9 cellular contexts compared by ENCODE assay signal in the genomic region with DNA sequence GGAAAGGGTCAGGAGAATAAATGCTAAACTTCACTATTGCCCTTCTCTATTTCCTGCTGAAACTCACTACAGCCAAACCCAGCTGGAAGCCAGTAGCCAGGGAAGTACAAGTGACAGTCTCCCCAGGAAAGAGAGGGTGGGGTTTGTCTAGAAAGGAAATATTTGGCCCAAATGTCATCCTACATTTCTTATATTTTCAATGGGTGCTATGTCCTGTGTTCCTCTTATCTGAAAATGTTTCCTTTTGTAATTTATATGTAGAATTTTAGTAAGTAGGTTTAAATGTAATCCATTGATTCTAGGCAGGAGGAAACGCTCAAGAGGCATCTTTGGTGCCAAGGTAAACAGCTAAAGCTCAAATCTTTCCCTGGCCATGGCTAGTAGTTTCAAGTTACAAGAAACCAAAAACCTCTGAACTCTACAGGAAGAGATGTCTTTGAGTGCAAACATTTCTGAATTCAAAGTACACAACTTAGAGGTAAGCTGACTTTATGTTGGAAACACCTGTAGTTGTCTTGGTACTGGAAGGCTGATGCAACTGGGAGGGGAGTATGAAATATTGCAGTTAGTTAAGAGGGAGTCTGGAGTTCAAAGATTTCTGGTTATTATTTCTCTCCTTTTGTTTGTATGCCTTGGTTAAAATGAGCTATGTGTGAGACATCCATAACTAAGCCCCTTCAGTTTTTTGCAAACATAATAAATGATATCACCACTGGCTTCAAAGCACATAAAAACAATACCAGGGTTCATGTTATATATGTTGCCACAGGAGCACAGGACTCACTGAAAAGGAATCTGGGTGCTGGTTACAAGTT.
DNase-seq lines count a peak whose midpoint lies in the region; ATAC-seq and TF ChIP-seq lines count a peak whose summit lies in the region.
"Had no signal": no experiment of that assay in that cellular context is flagged by ENCODE, and none has a peak within 500 bp of the region (broad histone marks: within the 10 kb centered on the region; RNA-seq: fewer than 3 reads in every experiment).

No MANE protein-coding gene starts in this region.

- peak; percentile 81 for DNase-seq in HT1080 (ENCODE audit: low read depth)
- DNase-seq in NCI-H748 (lab: John Stamatoyannopoulos, UW; ENCODE audit: unreplicated experiment), result peak; percentile 92
- DNase-seq in fibroblast of gingiva (ENCODE audit: low read depth), result peak; percentile 35
- peak; percentile 31 for DNase-seq in skeletal muscle cell (ENCODE audit: low read depth)
- no peak for DNase-seq in T-helper 17 cell
- no peak for DNase-seq in posterior cingulate gyrus
- DNase-seq in dorsolateral prefrontal cortex, result no peak
- DNase-seq in stimulated activated CD4-positive, alpha-beta T cell treated with anti-CD3 and anti-CD28 coated beads, Interleukin-2, amount 100 ng/mL, for 48 hours, result no peak
- DNase-seq: transverse colon had no signal

- H3K27me3 ChIP-seq in dorsolateral prefrontal cortex, result no peaks in the 10 kb centered on the region
- H3K27me3 ChIP-seq: transverse colon had no signal

- H3K27ac ChIP-seq in dorsolateral prefrontal cortex, result no peak overlapping the region
- H3K27ac ChIP-seq: transverse colon had no signal

- no peaks in the 10 kb centered on the region for H3K4me1 Mint-ChIP-seq in T-helper 17 cell

- H3K27me3 Mint-ChIP-seq in T-helper 17 cell, result no peaks in the 10 kb centered on the region

- ATAC-seq in T-helper 17 cell, result no peak

- H3K9me3 ChIP-seq in T-helper 17 cell (ENCODE audit: control insufficient read depth, low read length, poor library complexity, severe bottlenecking), result no peaks in the 10 kb centered on the region
- H3K9me3 ChIP-seq: transverse colon had no signal

- no peaks in the 10 kb centered on the region for H3K36me3 Mint-ChIP-seq in T-helper 17 cell (ENCODE audit: low read depth)

- TF ChIP-seq CTCF in dorsolateral prefrontal cortex (IDR thresholded peaks at IDR 0.05 in 54 of 56, conservative IDR thresholded peaks at IDR 0.05 in 2 of 56; ENCODE audit: low read depth in 1 of 56, partially characterized antibody in 56 of 56), result no peak

- no peak overlapping the region for H3K4me3 ChIP-seq in skeletal muscle cell (ENCODE audit: low read depth, low read length)
- H3K4me3 ChIP-seq in dorsolateral prefrontal cortex, result no peak overlapping the region
- H3K4me3 ChIP-seq: transverse colon had no signal

- intact Hi-C loops in posterior cingulate gyrus (cut with DNase I), result no loop called here
- intact Hi-C loops in dorsolateral prefrontal cortex (cut with DNase I), result no loop called here

- no peak overlapping the region for H3K27ac Mint-ChIP-seq in T-helper 17 cell

- no peak overlapping the region for H3K4me3 Mint-ChIP-seq in T-helper 17 cell

Comparison
In these comparisons a context has a peak if more than half of its experiments do, and no peak if none do; other contexts are left out.
1. DNase-seq: peak in HT1080 (single experiment), NCI-H748 (single experiment), fibroblast of gingiva (single experiment) and skeletal muscle cell (single experiment); none in T-helper 17 cell (0 of 3), posterior cingulate gyrus (0 of 10), dorsolateral prefrontal cortex (0 of 10) and stimulated activated CD4-positive, alpha-beta T cell treated with anti-CD3 and anti-CD28 coated beads, Interleukin-2, amount 100 ng/mL, for 48 hours (0 of 2).